In the genomic region with DNA sequence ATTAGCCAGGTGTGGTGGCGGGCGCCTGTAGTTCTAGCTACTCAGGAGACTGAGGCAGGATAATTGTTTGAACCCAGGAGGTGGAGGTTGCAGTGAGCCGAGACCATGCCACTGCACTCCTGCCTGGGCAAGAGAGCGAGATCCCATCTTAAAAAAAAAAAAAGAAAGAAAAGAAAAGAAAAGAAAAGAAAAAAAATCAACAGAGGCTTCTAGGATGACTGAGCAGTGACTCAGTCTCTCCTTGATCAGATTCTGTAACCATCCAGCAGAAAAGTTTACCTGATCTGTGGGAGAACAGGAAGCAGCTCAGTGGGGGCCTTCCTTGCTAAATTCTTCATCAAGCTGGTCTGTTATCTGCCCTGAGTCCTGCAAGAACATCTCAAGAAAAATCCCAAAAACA, we compare ENCODE assay signal across 8 cellular contexts. TPM values are rescaled to one million over a fixed set of nuclear protein-coding genes. Genes with fewer than 3 reads are reported as not detected.
DNase-seq lines count a peak whose midpoint lies in the region; ATAC-seq, FAIRE-seq and TF ChIP-seq lines count a peak whose summit lies in the region.
"Not testable (repeated sequence)": the region's sequence is repeated elsewhere in the genome, so short reads cannot be mapped to it uniquely, and the experiment has no call there.

No MANE protein-coding gene starts in this region.

- not testable (repeated sequence) for H4K20me1 ChIP-seq in PC-3 (ENCODE audit: low read length); astrocyte (ENCODE audit: insufficient read depth, low read length)

- in situ Hi-C loops in Caki2 (cut with HindIII; ENCODE audit: low pct_unique_long_range_greater_than_20kb, low sequenced_read_pairs); brain microvascular endothelial cell (cut with HindIII; ENCODE audit: low pct_ligation_motif_present, low sequenced_read_pairs): not testable (repeated sequence)

- H3K9ac ChIP-seq in PC-3 (ENCODE audit: low read length); astrocyte (ENCODE audit: low read length); endodermal cell (ENCODE audit: extremely low read depth, low read length, poor library complexity, severe bottlenecking): not testable (repeated sequence)

- peak; percentile 19 for DNase-seq in Caki2 (ENCODE audit: low read depth)
- peak; percentile 77 for DNase-seq in HT1080 (ENCODE audit: low read depth)
- peak; percentile 33 for DNase-seq in PC-3
- peak; percentile 16 for DNase-seq in astrocyte (ENCODE audit: low read depth)
- peak; percentile 36 for DNase-seq in brain microvascular endothelial cell
- peak; percentile 27 for DNase-seq in endodermal cell
- peak; percentile 65 for DNase-seq in kidney tubule cell (ENCODE audit: low spot score)
- DNase-seq in renal cortical epithelial cell (ENCODE audit: low read depth) = peak; percentile 56

- not testable (repeated sequence) for H3K27me3 Mint-ChIP-seq in astrocyte (ENCODE audit: low read depth, unreplicated experiment); endodermal cell (ENCODE audit: insufficient read depth)

- WGBS in endodermal cell (ENCODE audit: insufficient coverage in 1 of 2, insufficient read length in 1 of 2), 2 experiments = 90 to 100% methylated on average over 1 to 4 of the region's 4 CpGs

- peak overlapping the region; percentile 37 for H3K27ac Mint-ChIP-seq in astrocyte (ENCODE audit: unreplicated experiment)
- H3K27ac Mint-ChIP-seq in endodermal cell = not testable (repeated sequence)

- not testable (repeated sequence) for H2AFZ ChIP-seq in PC-3 (ENCODE audit: low read length); astrocyte (ENCODE audit: low read depth, low read length)

- peaks cover 10% of the 10 kb centered on the region for H3K9me3 Mint-ChIP-seq in astrocyte (ENCODE audit: unreplicated experiment)
- H3K9me3 Mint-ChIP-seq in endodermal cell = peaks cover 25% of the 10 kb centered on the region

- H3K36me3 Mint-ChIP-seq in astrocyte (ENCODE audit: low read depth, unreplicated experiment) (peaks cover 10% of the 10 kb centered on the region), endodermal cell (ENCODE audit: low read depth) (peaks cover 12% of the 10 kb centered on the region)

- not testable (repeated sequence) for H3K4me3 Mint-ChIP-seq in astrocyte (ENCODE audit: unreplicated experiment); endodermal cell

- POLR2A ChIA-PET in PC-3 (lab: Charles Lee; ENCODE audit: unreplicated experiment) = not testable (repeated sequence)

- H3K27ac ChIP-seq in PC-3 (ENCODE audit: low read length); brain microvascular endothelial cell; endodermal cell (ENCODE audit: low read depth, low read length): not testable (repeated sequence)
- peak overlapping the region; percentile 30 for H3K27ac ChIP-seq in astrocyte (ENCODE audit: low read depth, low read length)

- not testable (repeated sequence) for H3K9me3 ChIP-seq in PC-3 (ENCODE audit: low read length); astrocyte (ENCODE audit: insufficient read depth, low read depth, low read length); endodermal cell (ENCODE audit: control insufficient read depth, low read length)

- H3K4me1 Mint-ChIP-seq in astrocyte (ENCODE audit: low read depth, unreplicated experiment); endodermal cell: not testable (repeated sequence)

- not testable (repeated sequence) for FAIRE-seq in astrocyte (lab: Jason Lieb, UNC)

- not testable (repeated sequence) for H3F3A ChIP-seq in PC-3 (ENCODE audit: low read length, unreplicated experiment)

- H3K4me1 ChIP-seq in PC-3 (ENCODE audit: insufficient read depth, low read length); astrocyte (ENCODE audit: insufficient read depth, low read length); endodermal cell (ENCODE audit: control insufficient read depth, insufficient read depth, low read length): not testable (repeated sequence)

- CTCF ChIA-PET in PC-3 (lab: Charles Lee) = not testable (repeated sequence)

- not testable (repeated sequence) for H3K4me2 ChIP-seq in PC-3 (ENCODE audit: low read length)
- peak overlapping the region; percentile 50 for H3K4me2 ChIP-seq in astrocyte (ENCODE audit: low read length)

- not testable (repeated sequence) for ATAC-seq in PC-3

- H3K4me3 ChIP-seq in PC-3 (ENCODE audit: low read length); astrocyte (ENCODE audit: insufficient read depth, low read depth, low read length); brain microvascular endothelial cell (ENCODE audit: low read depth, low read length); endodermal cell (ENCODE audit: low read length): not testable (repeated sequence)

- intact Hi-C loops in PC-3 (cut with micrococcal nuclease) = not testable (repeated sequence)

- H3K27me3 ChIP-seq in PC-3 (ENCODE audit: low read length); astrocyte (ENCODE audit: insufficient read depth, low read length); brain microvascular endothelial cell (replicated peaks); endodermal cell (ENCODE audit: control insufficient read depth, insufficient read depth, low read length, poor library complexity, severe bottlenecking): not testable (repeated sequence)

- not testable (repeated sequence) for BruUV-seq in PC-3 (replicated peaks; lab: Mats Ljungman, UMichigan)

- H3K79me2 ChIP-seq in PC-3 (ENCODE audit: low read length); astrocyte (ENCODE audit: insufficient read depth, low read length): not testable (repeated sequence)

- not testable (repeated sequence) for TF ChIP-seq CTCF in PC-3 (conservative IDR thresholded peaks at IDR 0.05; ENCODE audit: low read depth, low read length); astrocyte (IDR thresholded peaks at IDR 0.05; ENCODE audit: insufficient read depth, low read depth, low read length); brain microvascular endothelial cell (IDR thresholded peaks at IDR 0.05; ENCODE audit: low read depth, low read length, missing control alignments); endodermal cell (conservative IDR thresholded peaks at IDR 0.05)

- not testable (repeated sequence) for H3K36me3 ChIP-seq in PC-3 (ENCODE audit: low read depth, low read length); astrocyte (ENCODE audit: insufficient read depth, low read length); brain microvascular endothelial cell (replicated peaks); endodermal cell (ENCODE audit: control insufficient read depth, insufficient read depth, low read length)

- not testable (repeated sequence) for H3K9me2 ChIP-seq in PC-3 (replicated peaks; ENCODE audit: low read length)

RNA-seq across cellular contexts. Expression of gene AGAP4, which starts 33.2 kb away (rescaled TPM):
- total RNA-seq in Caki2 (2014; rRNA removed; shearing (Covaris generic); ENCODE audit: low replicate concordance) = 2.7 and 4.1 TPM in 2 replicates
- total RNA-seq in HT1080 (2014; rRNA removed; shearing (Covaris generic)) = 3.8 and 9.1 TPM in 2 replicates
- polyA plus RNA-seq in HT1080 (2015; cell fraction: cytosol; rRNA removed) = 8.9 and 9.1 TPM in 2 replicates
- 63.1 and 68.1 TPM in 2 replicates for polyA plus RNA-seq in HT1080 (2015; cell fraction: nucleus; rRNA removed)
- 6.3 and 11.4 TPM in 2 replicates for total RNA-seq in PC-3 (2014; rRNA removed)
- 16.4 and 18.4 TPM in 2 replicates for total RNA-seq in astrocyte
- total RNA-seq in endodermal cell = 10 to 100 TPM; 44.2 to 48.3 TPM
- polyA plus RNA-seq in endodermal cell (2013, experiment 1 of 2) = 30.6 TPM
- 31.9 TPM for polyA plus RNA-seq in endodermal cell (2013, experiment 2 of 2)
- 0.35 and 5.9 TPM in 2 replicates for total RNA-seq in renal cortical epithelial cell

Comparison
In these comparisons a context has a peak if more than half of its experiments do, and no peak if none do; other contexts are left out.
1. DNase-seq: peak in every context shown above with its lines; median percentile 77 in HT1080; 65 in kidney tubule cell; 56 in renal cortical epithelial cell; 36 in brain microvascular endothelial cell; 33 in PC-3; 27 in endodermal cell; 19 in Caki2; 16 in astrocyte.